In genomic region chrX:81202413-81202794, GRCh38 we compare ENCODE assay signal across 8 cellular contexts. TPM values are rescaled to one million over a fixed set of nuclear protein-coding genes. Genes with fewer than 3 reads are reported as not detected.
DNase-seq lines count a peak whose midpoint lies in the region; ATAC-seq and TF ChIP-seq lines count a peak whose summit lies in the region.

No MANE protein-coding gene starts in this region.

- peak; percentile 19 for ATAC-seq in GM18868 (IDR thresholded peaks at IDR 0.05; ENCODE audit: unreplicated experiment)
- ATAC-seq in natural killer cell = peak; percentile 28 to 45 (median 35)
- ATAC-seq in HG03280 (IDR thresholded peaks at IDR 0.05; ENCODE audit: unreplicated experiment) = no peak
- no peak for ATAC-seq in HG03045 (IDR thresholded peaks at IDR 0.05; ENCODE audit: unreplicated experiment)

- no peaks in the 10 kb centered on the region for H3K36me3 Mint-ChIP-seq in natural killer cell

- peak overlapping the region; percentile 92 to 93 for H3K27ac Mint-ChIP-seq in natural killer cell

- no peaks in the 10 kb centered on the region for H3K9me3 Mint-ChIP-seq in natural killer cell

- TF ChIP-seq CTCF in epithelial cell of esophagus (IDR thresholded peaks at IDR 0.05; ENCODE audit: insufficient read depth, low read depth, low read length, missing control alignments) = no peak
- TF ChIP-seq CTCF in natural killer cell (IDR thresholded peaks at IDR 0.05) = no peak

- H3K4me1 Mint-ChIP-seq in natural killer cell = peaks cover 39 to 48% of the 10 kb centered on the region in 2 donors

- H3K4me3 Mint-ChIP-seq in natural killer cell = peak overlapping the region; percentile 91

- intact Hi-C loops in natural killer cell (cut with micrococcal nuclease) = loop anchor here (2.0 kb wide), 2 partner anchors 80 to 394 kb away; partner anchors contain the start of gene BRWD3

- no peaks in the 10 kb centered on the region for H3K27me3 Mint-ChIP-seq in natural killer cell (ENCODE audit: low read depth in 2 of 2)

- H3K4me3 ChIP-seq in epithelial cell of esophagus (ENCODE audit: low read length) = peak overlapping the region; percentile 77

- DNase-seq in RKO (ENCODE audit: low spot score) (peak; percentile 58), epithelial cell of esophagus (ENCODE audit: low read depth) (no peak), natural killer cell (no peak), cortex of kidney (lab: John Stamatoyannopoulos, UW) (no peak), DMS 273 (lab: John Stamatoyannopoulos, UW; ENCODE audit: unreplicated experiment) (no peak)

RNA-seq across cellular contexts. Expression of gene SH3BGRL, which starts 0.5 kb away (rescaled TPM):
- total RNA-seq in natural killer cell = 100 to 1,000 TPM; 103 to 108 (median 108) TPM

RNA-seq across cellular contexts. Expression of gene HMGN5, which starts 0.7 kb away (rescaled TPM):
- total RNA-seq in natural killer cell = 1 to 10 TPM in 2 of 3 donors, under 1 TPM in 1; 0.95 to 1.3 (median 1.3) TPM

Comparison
In these comparisons a context has a peak if more than half of its experiments do, and no peak if none do; other contexts are left out.
1. ATAC-seq: peak in GM18868 (single experiment) and natural killer cell (3 of 3); none in HG03280 (single experiment) and HG03045 (single experiment).